In genomic region chr22:43301866-43302265, GRCh38 we compare ENCODE assay signal across 28 cellular contexts. TPM values are rescaled to one million over a fixed set of nuclear protein-coding genes. Genes with fewer than 3 reads are reported as not detected.
"Had no signal": no experiment of that assay in that cellular context is flagged by ENCODE, and none has a peak within 500 bp of the region (broad histone marks: within the 10 kb centered on the region; RNA-seq: fewer than 3 reads in every experiment).

No MANE protein-coding gene starts in this region.

- DNase-seq: activated B cell treated with CpG ODN at 0.5 μM for 24 hours; activated CD4-positive, alpha-beta memory T cell treated with anti-CD3 and anti-CD28 coated beads for 36 hours; activated CD4-positive, alpha-beta T cell treated with anti-CD3 and anti-CD28 coated beads for 1 hour; activated CD4-positive, alpha-beta T cell treated with anti-CD3 and anti-CD28 coated beads, Interleukin-2, amount 10 ng/mL, durations not matched to agents 24 days and 14 days; activated gamma-delta T cell; activated naive CD4-positive, alpha-beta T cell treated with anti-CD3 and anti-CD28 coated beads for 36 hours; activated T-cell treated with anti-CD3 and anti-CD28 coated beads for 4 hours; activated T-cell treated with anti-CD3 and anti-CD28 coated beads, Interleukin-2, amount 50 U/mL, for 48 hours; amygdala; brain microvascular endothelial cell; MG63; MV-4-11; NCI-H1092 treated with DMSO at 0.1 percent for 48 hours; NCI-H1436; NCI-H1694 treated with DMSO at 0.1 percent for 48 hours; NCI-H2029 treated with DMSO at 0.1 percent for 48 hours; NCI-H345; NCI-H510A; NK-92 treated with Interleukin-12 subunit alpha and Interleukin-12 subunit beta, amount 100 ng/mL, for 24 hours; OCI-M1; SHP77; T1000 had no signal

- H3K27ac ChIP-seq: brain microvascular endothelial cell, KMS-11, RWPE1 had no signal

- ATAC-seq: activated T-helper 17 cell treated with anti-CD3 and anti-CD28 coated beads, Interleukin-2, amount 50 U/mL, for 72 hours; Panc1 had no signal

- H3K9me3 ChIP-seq: MG63 had no signal

- H3K4me1 Mint-ChIP-seq: activated B cell treated with CpG ODN at 0.5 μM for 24 hours; activated CD4-positive, alpha-beta T cell treated with anti-CD3 and anti-CD28 coated beads, Interleukin-2, amount 10 ng/mL, durations not matched to agents 24 days and 14 days; activated T-helper 17 cell treated with anti-CD3 and anti-CD28 coated beads, Interleukin-2, amount 50 U/mL, for 72 hours had no signal

- H3K27me3 ChIP-seq: MG63 had no signal

- H3K9me3 Mint-ChIP-seq: activated B cell treated with CpG ODN at 0.5 μM for 24 hours; activated CD4-positive, alpha-beta memory T cell treated with anti-CD3 and anti-CD28 coated beads for 36 hours; activated CD4-positive, alpha-beta T cell treated with anti-CD3 and anti-CD28 coated beads, Interleukin-2, amount 10 ng/mL, durations not matched to agents 24 days and 14 days; activated naive CD4-positive, alpha-beta T cell treated with anti-CD3 and anti-CD28 coated beads for 36 hours; activated T-helper 17 cell treated with anti-CD3 and anti-CD28 coated beads, Interleukin-2, amount 50 U/mL, for 72 hours; T-helper 1 cell treated with Interleukin-12 subunit alpha and Interleukin-12 subunit beta and Interleukin-4 antibody, amounts not matched to agents 30 μg/mL and 1 μg/mL, for 36 hours had no signal

- H3K9ac ChIP-seq: KMS-11 had no signal

- H3K4me3 Mint-ChIP-seq: activated B cell treated with CpG ODN at 0.5 μM for 24 hours; activated CD4-positive, alpha-beta memory T cell treated with anti-CD3 and anti-CD28 coated beads for 36 hours; activated CD4-positive, alpha-beta T cell treated with anti-CD3 and anti-CD28 coated beads, Interleukin-2, amount 10 ng/mL, durations not matched to agents 24 days and 14 days; activated naive CD4-positive, alpha-beta T cell treated with anti-CD3 and anti-CD28 coated beads for 36 hours; activated naive CD8-positive, alpha-beta T cell; activated T-helper 17 cell treated with anti-CD3 and anti-CD28 coated beads, Interleukin-2, amount 50 U/mL, for 72 hours; T-helper 1 cell treated with Interleukin-12 subunit alpha and Interleukin-12 subunit beta and Interleukin-4 antibody, amounts not matched to agents 30 μg/mL and 1 μg/mL, for 36 hours had no signal

- H3K36me3 ChIP-seq: brain microvascular endothelial cell, MG63 had no signal

- H3K4me3 ChIP-seq: MG63 had no signal

- H3K36me3 Mint-ChIP-seq: activated CD4-positive, alpha-beta memory T cell treated with anti-CD3 and anti-CD28 coated beads for 36 hours; activated naive CD8-positive, alpha-beta T cell had no signal

- H3K27ac Mint-ChIP-seq: activated B cell treated with CpG ODN at 0.5 μM for 24 hours; activated CD4-positive, alpha-beta memory T cell treated with anti-CD3 and anti-CD28 coated beads for 36 hours; activated CD4-positive, alpha-beta T cell treated with anti-CD3 and anti-CD28 coated beads, Interleukin-2, amount 10 ng/mL, durations not matched to agents 24 days and 14 days; activated naive CD4-positive, alpha-beta T cell treated with anti-CD3 and anti-CD28 coated beads for 36 hours; activated naive CD8-positive, alpha-beta T cell; activated T-helper 17 cell treated with anti-CD3 and anti-CD28 coated beads, Interleukin-2, amount 50 U/mL, for 72 hours; T-helper 1 cell treated with Interleukin-12 subunit alpha and Interleukin-12 subunit beta and Interleukin-4 antibody, amounts not matched to agents 30 μg/mL and 1 μg/mL, for 36 hours had no signal

- H3K4me2 ChIP-seq: KMS-11 had no signal

RNA-seq across cellular contexts. Expression of gene SCUBE1, which starts 41.3 kb away (rescaled TPM):
- total RNA-seq: activated B cell treated with CpG ODN at 0.5 μM for 24 hours; activated CD4-positive, alpha-beta memory T cell treated with anti-CD3 and anti-CD28 coated beads for 36 hours; activated CD4-positive, alpha-beta T cell treated with anti-CD3 and anti-CD28 coated beads, Interleukin-2, amount 10 ng/mL, durations not matched to agents 24 days and 14 days; activated naive CD4-positive, alpha-beta T cell treated with anti-CD3 and anti-CD28 coated beads for 36 hours; activated T-helper 17 cell treated with anti-CD3 and anti-CD28 coated beads, Interleukin-2, amount 50 U/mL, for 72 hours had no signal
